ENCODE assay signal across 1 cellular context in the genomic region with DNA sequence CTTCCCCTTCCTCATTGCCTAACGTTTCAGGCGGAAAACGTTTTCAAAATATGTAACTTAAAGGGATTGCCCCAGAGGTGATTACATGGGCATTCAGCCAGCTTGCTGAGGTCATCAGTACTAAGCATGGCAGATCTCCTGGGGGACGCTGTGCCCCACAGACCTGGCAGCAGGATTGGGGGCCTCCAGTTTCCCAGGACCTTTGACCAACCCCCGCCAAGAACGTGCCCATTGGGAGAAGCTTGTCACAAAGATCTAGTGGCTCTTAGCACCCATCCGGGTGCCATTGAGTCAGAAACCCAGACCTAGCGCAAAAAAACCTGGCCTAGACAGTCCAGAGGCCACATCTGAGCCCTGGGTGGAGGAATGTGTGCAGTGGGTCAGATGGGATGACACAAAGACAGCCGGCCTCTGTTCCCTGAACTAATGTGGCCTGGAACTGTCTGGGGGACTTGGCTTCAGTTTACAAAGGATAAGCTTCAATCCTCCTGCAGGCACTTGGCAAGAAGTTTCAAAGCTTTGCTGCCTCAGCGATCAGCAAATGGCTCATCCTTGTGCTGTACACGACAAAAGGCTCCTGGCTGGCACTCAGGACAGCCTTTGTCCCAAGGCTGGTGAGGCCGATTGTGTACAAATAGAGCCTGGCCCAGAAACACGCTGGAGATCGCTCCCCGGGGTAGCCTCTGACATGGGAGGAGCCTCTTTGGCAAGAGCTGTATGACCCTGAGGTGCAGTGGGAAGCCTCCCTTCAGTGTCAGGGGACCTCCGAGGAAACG.
A peak's percentile ranks its signal among the peaks of the same experiment; 100 is the strongest.
TF ChIP-seq lines count a peak whose summit lies in the region.

No MANE protein-coding gene starts in this region.

TF ChIP-seq in HepG2, 621 proteins besides CTCF, POLR2A, EP300 and RAD21 (continues in another document):
- TF ChIP-seq ZNF607 (CRISPR knock-in tag; IDR thresholded peaks at IDR 0.05; ENCODE audit: borderline replicate concordance) (no peak), GATAD2A (CRISPR knock-in tag; IDR thresholded peaks at IDR 0.05) (no peak; the same call in 1 of the 2 replicates), KDM1A (CRISPR knock-in tag; IDR thresholded peaks at IDR 0.05) (no peak), ZNF572 (CRISPR knock-in tag; IDR thresholded peaks at IDR 0.05) (0 out of 2 replicates have a peak, but pooled peaks have one; percentile 30), FIP1L1 (IDR thresholded peaks at IDR 0.05; ENCODE audit: borderline replicate concordance, insufficient read depth, low read depth, low read length) (no peak), ZNF816 (CRISPR knock-in tag; IDR thresholded peaks at IDR 0.05; ENCODE audit: borderline replicate concordance) (no peak), MTA1 (CRISPR knock-in tag; IDR thresholded peaks at IDR 0.05; ENCODE audit: borderline replicate concordance) (no peak), SCMH1 (CRISPR knock-in tag; IDR thresholded peaks at IDR 0.05; ENCODE audit: borderline replicate concordance) (no peak), NR2F2 (IDR thresholded peaks at IDR 0.05; ENCODE audit: borderline replicate concordance, low read depth) (no peak), ZNF614 (CRISPR knock-in tag; IDR thresholded peaks at IDR 0.05; ENCODE audit: borderline replicate concordance) (no peak), NFIC (IDR thresholded peaks at IDR 0.05; ENCODE audit: low read length) (no peak), SRSF4 (IDR thresholded peaks at IDR 0.05; ENCODE audit: low read depth, low read length, poor library complexity, severe bottlenecking) (no peak), ZNF557 (CRISPR knock-in tag; IDR thresholded peaks at IDR 0.05) (no peak), FOXK2 (IDR thresholded peaks at IDR 0.05) (no peak), U2AF2 (IDR thresholded peaks at IDR 0.05; ENCODE audit: low read depth, low read length) (no peak), CEBPG (CRISPR knock-in tag; IDR thresholded peaks at IDR 0.05) (0 out of 2 replicates have a peak, but pooled peaks have one; percentile 35), RAD51 (IDR thresholded peaks at IDR 0.05; ENCODE audit: borderline replicate concordance) (no peak), ZNF839 (CRISPR knock-in tag; IDR thresholded peaks at IDR 0.05; ENCODE audit: borderline replicate concordance) (no peak), ZNF891 (CRISPR knock-in tag; IDR thresholded peaks at IDR 0.05) (no peak), ARNT2 (CRISPR knock-in tag; IDR thresholded peaks at IDR 0.05; ENCODE audit: low read depth) (no peak), GABPB1 (CRISPR knock-in tag; IDR thresholded peaks at IDR 0.05) (no peak), TEAD2 (CRISPR knock-in tag; IDR thresholded peaks at IDR 0.05) (no peak), ZNF768 (CRISPR knock-in tag; IDR thresholded peaks at IDR 0.05) (no peak), RFX5 (IDR thresholded peaks at IDR 0.05; ENCODE audit: low read depth, low read length) (no peak), GATA4 (IDR thresholded peaks at IDR 0.05; ENCODE audit: borderline replicate concordance, low read depth) (no peak), MAFK (conservative IDR thresholded peaks at IDR 0.05 in 1 of 2, IDR thresholded peaks at IDR 0.05 in 1 of 2; ENCODE audit: low read length in 2 of 2) (peak in 1 of 2 experiments; percentile 34; a peak in 1 of 4 replicates), ZNF598 (CRISPR knock-in tag; IDR thresholded peaks at IDR 0.05; ENCODE audit: borderline replicate concordance) (no peak), YEATS4 (CRISPR knock-in tag; IDR thresholded peaks at IDR 0.05; ENCODE audit: borderline replicate concordance) (no peak), SYNCRIP (IDR thresholded peaks at IDR 0.05; ENCODE audit: insufficient read depth, low read depth, low read length) (no peak), AHR (CRISPR knock-in tag; IDR thresholded peaks at IDR 0.05) (0 out of 2 replicates have a peak, but pooled peaks have one; percentile 25), ZEB1 (IDR thresholded peaks at IDR 0.05; ENCODE audit: insufficient replicate concordance, low read depth) (no peak)
- TF ChIP-seq, protein P1, sequence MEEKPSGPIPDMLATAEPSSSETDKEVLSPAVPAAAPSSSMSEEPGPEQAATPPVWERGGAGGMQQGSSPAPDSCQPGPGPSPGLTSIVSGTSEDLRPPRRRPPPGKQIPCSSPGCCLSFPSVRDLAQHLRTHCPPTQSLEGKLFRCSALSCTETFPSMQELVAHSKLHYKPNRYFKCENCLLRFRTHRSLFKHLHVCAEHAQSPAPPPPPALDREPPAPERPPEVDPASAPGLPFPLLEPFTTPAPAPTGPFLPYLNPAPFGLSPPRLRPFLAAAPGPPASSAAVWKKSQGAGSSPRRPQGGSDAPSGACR (CRISPR knock-in tag; IDR thresholded peaks at IDR 0.05) = no peak
- TF ChIP-seq, protein P2, sequence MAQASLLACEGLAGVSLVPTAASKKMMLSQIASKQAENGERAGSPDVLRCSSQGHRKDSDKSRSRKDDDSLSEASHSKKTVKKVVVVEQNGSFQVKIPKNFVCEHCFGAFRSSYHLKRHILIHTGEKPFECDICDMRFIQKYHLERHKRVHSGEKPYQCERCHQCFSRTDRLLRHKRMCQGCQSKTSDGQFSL (CRISPR knock-in tag; IDR thresholded peaks at IDR 0.05) = no peak
- TF ChIP-seq, protein P3, sequence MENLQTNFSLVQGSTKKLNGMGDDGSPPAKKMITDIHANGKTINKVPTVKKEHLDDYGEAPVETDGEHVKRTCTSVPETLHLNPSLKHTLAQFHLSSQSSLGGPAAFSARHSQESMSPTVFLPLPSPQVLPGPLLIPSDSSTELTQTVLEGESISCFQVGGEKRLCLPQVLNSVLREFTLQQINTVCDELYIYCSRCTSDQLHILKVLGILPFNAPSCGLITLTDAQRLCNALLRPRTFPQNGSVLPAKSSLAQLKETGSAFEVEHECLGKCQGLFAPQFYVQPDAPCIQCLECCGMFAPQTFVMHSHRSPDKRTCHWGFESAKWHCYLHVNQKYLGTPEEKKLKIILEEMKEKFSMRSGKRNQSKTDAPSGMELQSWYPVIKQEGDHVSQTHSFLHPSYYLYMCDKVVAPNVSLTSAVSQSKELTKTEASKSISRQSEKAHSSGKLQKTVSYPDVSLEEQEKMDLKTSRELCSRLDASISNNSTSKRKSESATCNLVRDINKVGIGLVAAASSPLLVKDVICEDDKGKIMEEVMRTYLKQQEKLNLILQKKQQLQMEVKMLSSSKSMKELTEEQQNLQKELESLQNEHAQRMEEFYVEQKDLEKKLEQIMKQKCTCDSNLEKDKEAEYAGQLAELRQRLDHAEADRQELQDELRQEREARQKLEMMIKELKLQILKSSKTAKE (CRISPR knock-in tag; IDR thresholded peaks at IDR 0.05; ENCODE audit: borderline replicate concordance) = 0 out of 2 replicates have a peak, but pooled peaks have one; percentile 21
- TF ChIP-seq, protein P4, sequence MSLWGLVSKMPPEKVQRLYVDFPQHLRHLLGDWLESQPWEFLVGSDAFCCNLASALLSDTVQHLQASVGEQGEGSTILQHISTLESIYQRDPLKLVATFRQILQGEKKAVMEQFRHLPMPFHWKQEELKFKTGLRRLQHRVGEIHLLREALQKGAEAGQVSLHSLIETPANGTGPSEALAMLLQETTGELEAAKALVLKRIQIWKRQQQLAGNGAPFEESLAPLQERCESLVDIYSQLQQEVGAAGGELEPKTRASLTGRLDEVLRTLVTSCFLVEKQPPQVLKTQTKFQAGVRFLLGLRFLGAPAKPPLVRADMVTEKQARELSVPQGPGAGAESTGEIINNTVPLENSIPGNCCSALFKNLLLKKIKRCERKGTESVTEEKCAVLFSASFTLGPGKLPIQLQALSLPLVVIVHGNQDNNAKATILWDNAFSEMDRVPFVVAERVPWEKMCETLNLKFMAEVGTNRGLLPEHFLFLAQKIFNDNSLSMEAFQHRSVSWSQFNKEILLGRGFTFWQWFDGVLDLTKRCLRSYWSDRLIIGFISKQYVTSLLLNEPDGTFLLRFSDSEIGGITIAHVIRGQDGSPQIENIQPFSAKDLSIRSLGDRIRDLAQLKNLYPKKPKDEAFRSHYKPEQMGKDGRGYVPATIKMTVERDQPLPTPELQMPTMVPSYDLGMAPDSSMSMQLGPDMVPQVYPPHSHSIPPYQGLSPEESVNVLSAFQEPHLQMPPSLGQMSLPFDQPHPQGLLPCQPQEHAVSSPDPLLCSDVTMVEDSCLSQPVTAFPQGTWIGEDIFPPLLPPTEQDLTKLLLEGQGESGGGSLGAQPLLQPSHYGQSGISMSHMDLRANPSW (CRISPR knock-in tag; IDR thresholded peaks at IDR 0.05; ENCODE audit: borderline replicate concordance) = no peak
- TF ChIP-seq, protein P5, sequence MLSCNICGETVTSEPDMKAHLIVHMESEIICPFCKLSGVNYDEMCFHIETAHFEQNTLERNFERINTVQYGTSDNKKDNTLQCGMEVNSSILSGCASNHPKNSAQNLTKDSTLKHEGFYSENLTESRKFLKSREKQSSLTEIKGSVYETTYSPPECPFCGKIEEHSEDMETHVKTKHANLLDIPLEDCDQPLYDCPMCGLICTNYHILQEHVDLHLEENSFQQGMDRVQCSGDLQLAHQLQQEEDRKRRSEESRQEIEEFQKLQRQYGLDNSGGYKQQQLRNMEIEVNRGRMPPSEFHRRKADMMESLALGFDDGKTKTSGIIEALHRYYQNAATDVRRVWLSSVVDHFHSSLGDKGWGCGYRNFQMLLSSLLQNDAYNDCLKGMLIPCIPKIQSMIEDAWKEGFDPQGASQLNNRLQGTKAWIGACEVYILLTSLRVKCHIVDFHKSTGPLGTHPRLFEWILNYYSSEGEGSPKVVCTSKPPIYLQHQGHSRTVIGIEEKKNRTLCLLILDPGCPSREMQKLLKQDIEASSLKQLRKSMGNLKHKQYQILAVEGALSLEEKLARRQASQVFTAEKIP (CRISPR knock-in tag; IDR thresholded peaks at IDR 0.05; ENCODE audit: borderline replicate concordance) = no peak
- TF ChIP-seq, protein P6, sequence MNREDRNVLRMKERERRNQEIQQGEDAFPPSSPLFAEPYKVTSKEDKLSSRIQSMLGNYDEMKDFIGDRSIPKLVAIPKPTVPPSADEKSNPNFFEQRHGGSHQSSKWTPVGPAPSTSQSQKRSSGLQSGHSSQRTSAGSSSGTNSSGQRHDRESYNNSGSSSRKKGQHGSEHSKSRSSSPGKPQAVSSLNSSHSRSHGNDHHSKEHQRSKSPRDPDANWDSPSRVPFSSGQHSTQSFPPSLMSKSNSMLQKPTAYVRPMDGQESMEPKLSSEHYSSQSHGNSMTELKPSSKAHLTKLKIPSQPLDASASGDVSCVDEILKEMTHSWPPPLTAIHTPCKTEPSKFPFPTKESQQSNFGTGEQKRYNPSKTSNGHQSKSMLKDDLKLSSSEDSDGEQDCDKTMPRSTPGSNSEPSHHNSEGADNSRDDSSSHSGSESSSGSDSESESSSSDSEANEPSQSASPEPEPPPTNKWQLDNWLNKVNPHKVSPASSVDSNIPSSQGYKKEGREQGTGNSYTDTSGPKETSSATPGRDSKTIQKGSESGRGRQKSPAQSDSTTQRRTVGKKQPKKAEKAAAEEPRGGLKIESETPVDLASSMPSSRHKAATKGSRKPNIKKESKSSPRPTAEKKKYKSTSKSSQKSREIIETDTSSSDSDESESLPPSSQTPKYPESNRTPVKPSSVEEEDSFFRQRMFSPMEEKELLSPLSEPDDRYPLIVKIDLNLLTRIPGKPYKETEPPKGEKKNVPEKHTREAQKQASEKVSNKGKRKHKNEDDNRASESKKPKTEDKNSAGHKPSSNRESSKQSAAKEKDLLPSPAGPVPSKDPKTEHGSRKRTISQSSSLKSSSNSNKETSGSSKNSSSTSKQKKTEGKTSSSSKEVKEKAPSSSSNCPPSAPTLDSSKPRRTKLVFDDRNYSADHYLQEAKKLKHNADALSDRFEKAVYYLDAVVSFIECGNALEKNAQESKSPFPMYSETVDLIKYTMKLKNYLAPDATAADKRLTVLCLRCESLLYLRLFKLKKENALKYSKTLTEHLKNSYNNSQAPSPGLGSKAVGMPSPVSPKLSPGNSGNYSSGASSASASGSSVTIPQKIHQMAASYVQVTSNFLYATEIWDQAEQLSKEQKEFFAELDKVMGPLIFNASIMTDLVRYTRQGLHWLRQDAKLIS (CRISPR knock-in tag; IDR thresholded peaks at IDR 0.05) = no peak
- TF ChIP-seq, protein P7, sequence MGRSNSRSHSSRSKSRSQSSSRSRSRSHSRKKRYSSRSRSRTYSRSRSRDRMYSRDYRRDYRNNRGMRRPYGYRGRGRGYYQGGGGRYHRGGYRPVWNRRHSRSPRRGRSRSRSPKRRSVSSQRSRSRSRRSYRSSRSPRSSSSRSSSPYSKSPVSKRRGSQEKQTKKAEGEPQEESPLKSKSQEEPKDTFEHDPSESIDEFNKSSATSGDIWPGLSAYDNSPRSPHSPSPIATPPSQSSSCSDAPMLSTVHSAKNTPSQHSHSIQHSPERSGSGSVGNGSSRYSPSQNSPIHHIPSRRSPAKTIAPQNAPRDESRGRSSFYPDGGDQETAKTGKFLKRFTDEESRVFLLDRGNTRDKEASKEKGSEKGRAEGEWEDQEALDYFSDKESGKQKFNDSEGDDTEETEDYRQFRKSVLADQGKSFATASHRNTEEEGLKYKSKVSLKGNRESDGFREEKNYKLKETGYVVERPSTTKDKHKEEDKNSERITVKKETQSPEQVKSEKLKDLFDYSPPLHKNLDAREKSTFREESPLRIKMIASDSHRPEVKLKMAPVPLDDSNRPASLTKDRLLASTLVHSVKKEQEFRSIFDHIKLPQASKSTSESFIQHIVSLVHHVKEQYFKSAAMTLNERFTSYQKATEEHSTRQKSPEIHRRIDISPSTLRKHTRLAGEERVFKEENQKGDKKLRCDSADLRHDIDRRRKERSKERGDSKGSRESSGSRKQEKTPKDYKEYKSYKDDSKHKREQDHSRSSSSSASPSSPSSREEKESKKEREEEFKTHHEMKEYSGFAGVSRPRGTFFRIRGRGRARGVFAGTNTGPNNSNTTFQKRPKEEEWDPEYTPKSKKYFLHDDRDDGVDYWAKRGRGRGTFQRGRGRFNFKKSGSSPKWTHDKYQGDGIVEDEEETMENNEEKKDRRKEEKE (IDR thresholded peaks at IDR 0.05) = no peak
- TF ChIP-seq, protein P8, sequence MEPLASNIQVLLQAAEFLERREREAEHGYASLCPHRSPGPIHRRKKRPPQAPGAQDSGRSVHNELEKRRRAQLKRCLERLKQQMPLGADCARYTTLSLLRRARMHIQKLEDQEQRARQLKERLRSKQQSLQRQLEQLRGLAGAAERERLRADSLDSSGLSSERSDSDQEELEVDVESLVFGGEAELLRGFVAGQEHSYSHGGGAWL (CRISPR knock-in tag; IDR thresholded peaks at IDR 0.05) = no peak
- TF ChIP-seq, protein P9, sequence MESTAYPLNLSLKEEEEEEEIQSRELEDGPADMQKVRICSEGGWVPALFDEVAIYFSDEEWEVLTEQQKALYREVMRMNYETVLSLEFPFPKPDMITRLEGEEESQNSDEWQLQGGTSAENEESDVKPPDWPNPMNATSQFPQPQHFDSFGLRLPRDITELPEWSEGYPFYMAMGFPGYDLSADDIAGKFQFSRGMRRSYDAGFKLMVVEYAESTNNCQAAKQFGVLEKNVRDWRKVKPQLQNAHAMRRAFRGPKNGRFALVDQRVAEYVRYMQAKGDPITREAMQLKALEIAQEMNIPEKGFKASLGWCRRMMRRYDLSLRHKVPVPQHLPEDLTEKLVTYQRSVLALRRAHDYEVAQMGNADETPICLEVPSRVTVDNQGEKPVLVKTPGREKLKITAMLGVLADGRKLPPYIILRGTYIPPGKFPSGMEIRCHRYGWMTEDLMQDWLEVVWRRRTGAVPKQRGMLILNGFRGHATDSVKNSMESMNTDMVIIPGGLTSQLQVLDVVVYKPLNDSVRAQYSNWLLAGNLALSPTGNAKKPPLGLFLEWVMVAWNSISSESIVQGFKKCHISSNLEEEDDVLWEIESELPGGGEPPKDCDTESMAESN (CRISPR knock-in tag; conservative IDR thresholded peaks at IDR 0.05) = no peak
